1 cellular context compared by ENCODE assay signal in the genomic region with DNA sequence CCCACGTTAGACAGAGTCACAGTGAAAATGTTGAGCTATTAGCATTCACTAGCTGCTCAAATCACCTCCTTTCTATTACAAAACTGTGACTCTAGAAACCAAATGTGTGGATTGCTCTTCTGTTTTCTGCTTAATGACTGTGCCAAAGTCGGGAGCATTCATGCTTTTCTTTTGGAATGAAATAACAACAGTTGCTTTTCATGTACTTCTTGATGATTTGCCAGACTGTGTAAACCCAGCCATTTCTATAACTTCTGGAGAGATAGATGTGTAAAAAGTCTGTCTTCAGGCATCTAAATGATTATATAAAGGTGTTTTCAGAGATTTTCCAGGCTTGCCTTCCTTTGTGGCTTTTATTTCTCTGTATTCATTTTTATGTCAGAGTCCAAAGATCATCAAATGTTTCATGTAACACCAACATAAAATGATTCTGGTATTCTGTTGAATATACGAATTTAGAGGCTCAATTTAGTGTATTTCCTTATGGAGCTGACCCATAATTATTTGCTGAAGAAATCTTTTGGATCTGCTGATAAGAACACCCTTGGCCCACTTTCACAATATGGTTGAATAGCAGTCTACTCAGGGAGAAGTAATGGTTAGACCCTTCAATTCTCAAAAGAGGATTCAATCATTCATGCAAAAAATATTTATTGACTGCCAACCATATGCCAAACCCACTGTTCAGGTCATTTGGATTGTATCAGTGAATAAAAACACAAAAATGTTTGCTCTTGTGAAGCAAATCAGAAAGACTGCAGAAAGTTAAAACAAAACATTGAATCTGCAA.
TF ChIP-seq lines count a peak whose summit lies in the region.

No MANE protein-coding gene starts in this region.

TF ChIP-seq in GM23338, 12 proteins besides CTCF, POLR2A, EP300 and RAD21 (continued from another document):
- TF ChIP-seq, protein P1, sequence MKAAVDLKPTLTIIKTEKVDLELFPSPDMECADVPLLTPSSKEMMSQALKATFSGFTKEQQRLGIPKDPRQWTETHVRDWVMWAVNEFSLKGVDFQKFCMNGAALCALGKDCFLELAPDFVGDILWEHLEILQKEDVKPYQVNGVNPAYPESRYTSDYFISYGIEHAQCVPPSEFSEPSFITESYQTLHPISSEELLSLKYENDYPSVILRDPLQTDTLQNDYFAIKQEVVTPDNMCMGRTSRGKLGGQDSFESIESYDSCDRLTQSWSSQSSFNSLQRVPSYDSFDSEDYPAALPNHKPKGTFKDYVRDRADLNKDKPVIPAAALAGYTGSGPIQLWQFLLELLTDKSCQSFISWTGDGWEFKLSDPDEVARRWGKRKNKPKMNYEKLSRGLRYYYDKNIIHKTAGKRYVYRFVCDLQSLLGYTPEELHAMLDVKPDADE (IDR thresholded peaks at IDR 0.05), result no peak
- TF ChIP-seq CREB1 (CRISPR knock-in tag; IDR thresholded peaks at IDR 0.05; ENCODE audit: low read depth) (no peak), POLR2AphosphoS5 (IDR thresholded peaks at IDR 0.05; ENCODE audit: low read depth) (no peak), ZNF114 (CRISPR knock-in tag; IDR thresholded peaks at IDR 0.05) (no peak), STAT1 (IDR thresholded peaks at IDR 0.05; ENCODE audit: unreplicated experiment) (no peak), EZH2phosphoT487 (IDR thresholded peaks at IDR 0.05; ENCODE audit: unreplicated experiment) (no peak), EZH2 (IDR thresholded peaks at IDR 0.05; ENCODE audit: low read depth, unreplicated experiment) (no peak), NANOG (IDR thresholded peaks at IDR 0.05; ENCODE audit: borderline replicate concordance) (no peak)
- TF ChIP-seq, protein P2, sequence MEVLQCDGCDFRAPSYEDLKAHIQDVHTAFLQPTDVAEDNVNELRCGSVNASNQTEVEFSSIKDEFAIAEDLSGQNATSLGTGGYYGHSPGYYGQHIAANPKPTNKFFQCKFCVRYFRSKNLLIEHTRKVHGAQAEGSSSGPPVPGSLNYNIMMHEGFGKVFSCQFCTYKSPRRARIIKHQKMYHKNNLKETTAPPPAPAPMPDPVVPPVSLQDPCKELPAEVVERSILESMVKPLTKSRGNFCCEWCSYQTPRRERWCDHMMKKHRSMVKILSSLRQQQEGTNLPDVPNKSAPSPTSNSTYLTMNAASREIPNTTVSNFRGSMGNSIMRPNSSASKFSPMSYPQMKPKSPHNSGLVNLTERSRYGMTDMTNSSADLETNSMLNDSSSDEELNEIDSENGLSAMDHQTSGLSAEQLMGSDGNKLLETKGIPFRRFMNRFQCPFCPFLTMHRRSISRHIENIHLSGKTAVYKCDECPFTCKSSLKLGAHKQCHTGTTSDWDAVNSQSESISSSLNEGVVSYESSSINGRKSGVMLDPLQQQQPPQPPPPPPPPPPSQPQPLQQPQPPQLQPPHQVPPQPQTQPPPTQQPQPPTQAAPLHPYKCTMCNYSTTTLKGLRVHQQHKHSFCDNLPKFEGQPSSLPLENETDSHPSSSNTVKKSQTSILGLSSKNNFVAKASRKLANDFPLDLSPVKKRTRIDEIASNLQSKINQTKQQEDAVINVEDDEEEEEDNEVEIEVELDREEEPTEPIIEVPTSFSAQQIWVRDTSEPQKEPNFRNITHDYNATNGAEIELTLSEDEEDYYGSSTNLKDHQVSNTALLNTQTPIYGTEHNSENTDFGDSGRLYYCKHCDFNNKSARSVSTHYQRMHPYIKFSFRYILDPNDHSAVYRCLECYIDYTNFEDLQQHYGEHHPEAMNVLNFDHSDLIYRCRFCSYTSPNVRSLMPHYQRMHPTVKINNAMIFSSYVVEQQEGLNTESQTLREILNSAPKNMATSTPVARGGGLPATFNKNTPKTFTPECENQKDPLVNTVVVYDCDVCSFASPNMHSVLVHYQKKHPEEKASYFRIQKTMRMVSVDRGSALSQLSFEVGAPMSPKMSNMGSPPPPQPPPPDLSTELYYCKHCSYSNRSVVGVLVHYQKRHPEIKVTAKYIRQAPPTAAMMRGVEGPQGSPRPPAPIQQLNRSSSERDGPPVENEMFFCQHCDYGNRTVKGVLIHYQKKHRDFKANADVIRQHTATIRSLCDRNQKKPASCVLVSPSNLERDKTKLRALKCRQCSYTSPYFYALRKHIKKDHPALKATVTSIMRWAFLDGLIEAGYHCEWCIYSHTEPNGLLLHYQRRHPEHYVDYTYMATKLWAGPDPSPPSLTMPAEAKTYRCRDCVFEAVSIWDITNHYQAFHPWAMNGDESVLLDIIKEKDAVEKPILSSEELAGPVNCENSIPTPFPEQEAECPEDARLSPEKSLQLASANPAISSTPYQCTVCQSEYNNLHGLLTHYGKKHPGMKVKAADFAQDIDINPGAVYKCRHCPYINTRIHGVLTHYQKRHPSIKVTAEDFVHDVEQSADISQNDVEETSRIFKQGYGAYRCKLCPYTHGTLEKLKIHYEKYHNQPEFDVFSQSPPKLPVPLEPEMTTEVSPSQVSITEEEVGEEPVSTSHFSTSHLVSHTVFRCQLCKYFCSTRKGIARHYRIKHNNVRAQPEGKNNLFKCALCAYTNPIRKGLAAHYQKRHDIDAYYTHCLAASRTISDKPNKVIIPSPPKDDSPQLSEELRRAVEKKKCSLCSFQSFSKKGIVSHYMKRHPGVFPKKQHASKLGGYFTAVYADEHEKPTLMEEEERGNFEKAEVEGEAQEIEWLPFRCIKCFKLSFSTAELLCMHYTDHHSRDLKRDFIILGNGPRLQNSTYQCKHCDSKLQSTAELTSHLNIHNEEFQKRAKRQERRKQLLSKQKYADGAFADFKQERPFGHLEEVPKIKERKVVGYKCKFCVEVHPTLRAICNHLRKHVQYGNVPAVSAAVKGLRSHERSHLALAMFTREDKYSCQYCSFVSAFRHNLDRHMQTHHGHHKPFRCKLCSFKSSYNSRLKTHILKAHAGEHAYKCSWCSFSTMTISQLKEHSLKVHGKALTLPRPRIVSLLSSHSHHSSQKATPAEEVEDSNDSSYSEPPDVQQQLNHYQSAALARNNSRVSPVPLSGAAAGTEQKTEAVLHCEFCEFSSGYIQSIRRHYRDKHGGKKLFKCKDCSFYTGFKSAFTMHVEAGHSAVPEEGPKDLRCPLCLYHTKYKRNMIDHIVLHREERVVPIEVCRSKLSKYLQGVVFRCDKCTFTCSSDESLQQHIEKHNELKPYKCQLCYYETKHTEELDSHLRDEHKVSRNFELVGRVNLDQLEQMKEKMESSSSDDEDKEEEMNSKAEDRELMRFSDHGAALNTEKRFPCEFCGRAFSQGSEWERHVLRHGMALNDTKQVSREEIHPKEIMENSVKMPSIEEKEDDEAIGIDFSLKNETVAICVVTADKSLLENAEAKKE (CRISPR knock-in tag; IDR thresholded peaks at IDR 0.05), result no peak
- TF ChIP-seq, protein P3, sequence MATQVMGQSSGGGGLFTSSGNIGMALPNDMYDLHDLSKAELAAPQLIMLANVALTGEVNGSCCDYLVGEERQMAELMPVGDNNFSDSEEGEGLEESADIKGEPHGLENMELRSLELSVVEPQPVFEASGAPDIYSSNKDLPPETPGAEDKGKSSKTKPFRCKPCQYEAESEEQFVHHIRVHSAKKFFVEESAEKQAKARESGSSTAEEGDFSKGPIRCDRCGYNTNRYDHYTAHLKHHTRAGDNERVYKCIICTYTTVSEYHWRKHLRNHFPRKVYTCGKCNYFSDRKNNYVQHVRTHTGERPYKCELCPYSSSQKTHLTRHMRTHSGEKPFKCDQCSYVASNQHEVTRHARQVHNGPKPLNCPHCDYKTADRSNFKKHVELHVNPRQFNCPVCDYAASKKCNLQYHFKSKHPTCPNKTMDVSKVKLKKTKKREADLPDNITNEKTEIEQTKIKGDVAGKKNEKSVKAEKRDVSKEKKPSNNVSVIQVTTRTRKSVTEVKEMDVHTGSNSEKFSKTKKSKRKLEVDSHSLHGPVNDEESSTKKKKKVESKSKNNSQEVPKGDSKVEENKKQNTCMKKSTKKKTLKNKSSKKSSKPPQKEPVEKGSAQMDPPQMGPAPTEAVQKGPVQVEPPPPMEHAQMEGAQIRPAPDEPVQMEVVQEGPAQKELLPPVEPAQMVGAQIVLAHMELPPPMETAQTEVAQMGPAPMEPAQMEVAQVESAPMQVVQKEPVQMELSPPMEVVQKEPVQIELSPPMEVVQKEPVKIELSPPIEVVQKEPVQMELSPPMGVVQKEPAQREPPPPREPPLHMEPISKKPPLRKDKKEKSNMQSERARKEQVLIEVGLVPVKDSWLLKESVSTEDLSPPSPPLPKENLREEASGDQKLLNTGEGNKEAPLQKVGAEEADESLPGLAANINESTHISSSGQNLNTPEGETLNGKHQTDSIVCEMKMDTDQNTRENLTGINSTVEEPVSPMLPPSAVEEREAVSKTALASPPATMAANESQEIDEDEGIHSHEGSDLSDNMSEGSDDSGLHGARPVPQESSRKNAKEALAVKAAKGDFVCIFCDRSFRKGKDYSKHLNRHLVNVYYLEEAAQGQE (IDR thresholded peaks at IDR 0.05; ENCODE audit: unreplicated experiment), result no peak
